In genomic region chr2:207463996-207464395, GRCh38 we compare ENCODE assay signal across 21 cellular contexts.
"Had no signal": no experiment of that assay in that cellular context is flagged by ENCODE, and none has a peak within 500 bp of the region (broad histone marks: within the 10 kb centered on the region; RNA-seq: fewer than 3 reads in every experiment).

No MANE protein-coding gene starts in this region.

- H3K9me2 ChIP-seq: SK-N-SH had no signal

- FAIRE-seq: HepG2 had no signal

- H3K4me2 ChIP-seq: SK-N-SH had no signal

- H3K9ac ChIP-seq: SK-N-SH had no signal

- H3K4me3 ChIP-seq: MG63 had no signal

- H3K9me3 ChIP-seq: MG63, SK-N-SH had no signal

- H3K27ac ChIP-seq: RWPE1 had no signal

- ATAC-seq: Panc1, PC-3 had no signal

- DNase-seq: Karpas-422; KBM-7; NCI-H1092 treated with DMSO at 0.1 percent for 48 hours; NCI-H1436 treated with DMSO at 0.1 percent for 48 hours; NCI-H1694 treated with DMSO at 0.1 percent for 48 hours; NCI-H1930; NCI-H2081; NCI-H2107; NCI-H2227 treated with DMSO at 0.1 percent for 48 hours; NCI-H524; NCI-H526 treated with DMSO at 0.1 percent for 48 hours; NCI-H748 treated with DMSO at 0.1 percent for 48 hours; NK-92 treated with Interleukin-12 subunit alpha and Interleukin-12 subunit beta, amount 100 ng/mL, for 24 hours; PC-3; SHP77; SK-N-SH; T-helper 1 cell had no signal

- H3K27me3 ChIP-seq: MG63 had no signal

- H3K36me3 ChIP-seq: MG63 had no signal
